ENCODE assay signal across 25 cellular contexts in the genomic region with DNA sequence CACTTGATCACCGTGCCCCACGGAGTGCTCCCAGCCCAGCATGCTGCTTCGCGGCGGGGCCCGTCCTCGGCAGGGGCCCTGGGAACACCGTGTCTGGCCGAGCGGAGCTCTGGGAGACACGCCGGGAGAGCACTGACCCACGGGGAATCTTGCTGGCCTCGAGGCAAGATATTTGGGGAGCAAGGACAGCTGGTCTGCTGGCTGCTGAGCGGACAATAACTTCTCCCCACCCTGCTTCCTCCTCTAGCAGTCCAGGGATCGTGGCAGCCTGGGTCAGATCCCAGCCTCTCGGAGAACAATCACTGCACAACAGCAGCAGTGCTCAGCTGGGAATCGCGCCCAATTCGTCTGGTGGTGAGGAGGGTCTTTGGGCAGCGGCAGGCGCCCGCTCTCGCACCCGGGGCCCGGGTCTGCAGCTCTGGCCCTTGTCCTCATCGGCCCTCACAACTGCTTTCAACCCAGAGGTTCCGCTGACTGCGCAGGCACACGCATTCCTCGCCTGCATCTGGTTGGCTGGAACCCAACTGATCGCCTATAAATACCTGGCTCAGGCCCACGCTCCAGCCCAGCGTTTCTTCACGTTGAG. TPM values are rescaled to one million over a fixed set of nuclear protein-coding genes. Genes with fewer than 3 reads are reported as not detected.
DNase-seq lines count a peak whose midpoint lies in the region; ATAC-seq and TF ChIP-seq lines count a peak whose summit lies in the region.
"Had no signal": no experiment of that assay in that cellular context is flagged by ENCODE, and none has a peak within 500 bp of the region (broad histone marks: within the 10 kb centered on the region; RNA-seq: fewer than 3 reads in every experiment).

No MANE protein-coding gene starts in this region.

- DNase-seq in chondrocyte (ENCODE audit: low spot score) (peak; percentile 72), posterior vena cava (ENCODE audit: low spot score) (peak; percentile 74), immature natural killer cell (no peak)
- no peak for DNase-seq in stimulated activated CD4-positive, alpha-beta T cell treated with anti-CD3 and anti-CD28 coated beads, Interleukin-12 subunit alpha, Interleukin-12 subunit beta, amount 100 ng/mL, for 4 hours
- DNase-seq: activated CD8-positive, alpha-beta memory T cell treated with anti-CD3 and anti-CD28 coated beads, Interleukin-2, amount 50 U/mL, for 48 hours; activated gamma-delta T cell; amniotic stem cell; Caco-2; central memory CD4-positive, alpha-beta T cell; DND-41; effector memory CD4-positive, alpha-beta T cell; esophagus squamous epithelium; Karpas-422; NCI-H1092; NCI-H2029; PC-3; stimulated activated CD4-positive, alpha-beta T cell treated with anti-CD3 and anti-CD28 coated beads, Interleukin-1b, Interleukin-23, amount 100 ng/mL, for 48 hours; stimulated activated naive CD4-positive, alpha-beta T cell; T-helper 2 cell; thyroid gland had no signal

- H3K4me1 Mint-ChIP-seq in chondrocyte (ENCODE audit: low read depth) (peaks cover 14% of the 10 kb centered on the region), immature natural killer cell (no peaks in the 10 kb centered on the region)

- no peak overlapping the region for H3K4me3 Mint-ChIP-seq in chondrocyte (ENCODE audit: unreplicated experiment)
- H3K4me3 Mint-ChIP-seq in immature natural killer cell, result no peak overlapping the region

- no peaks in the 10 kb centered on the region for H3K36me3 Mint-ChIP-seq in chondrocyte (ENCODE audit: low read depth)
- H3K36me3 Mint-ChIP-seq in immature natural killer cell, result no peaks in the 10 kb centered on the region

- H3K27me3 Mint-ChIP-seq in chondrocyte (ENCODE audit: low read depth), result peaks cover 9% of the 10 kb centered on the region
- H3K27me3 Mint-ChIP-seq in immature natural killer cell (ENCODE audit: low read depth in 3 of 3), result peaks cover 0 to 2% (median 2%) of the 10 kb centered on the region in 3 donors

- H3K27ac Mint-ChIP-seq in chondrocyte (ENCODE audit: unreplicated experiment) (no peak overlapping the region), immature natural killer cell (no peak overlapping the region)

- no peaks in the 10 kb centered on the region for H3K36me3 ChIP-seq in HEK293 (ENCODE audit: control insufficient read depth in 2 of 2, insufficient read depth in 1 of 2, low read length in 2 of 2)
- H3K36me3 ChIP-seq: esophagus squamous epithelium, HAP-1, thyroid gland had no signal

- no peak overlapping the region for H3K4me3 ChIP-seq in HEK293 (ENCODE audit: low read depth, low read length)
- H3K4me3 ChIP-seq: esophagus squamous epithelium, HAP-1, thyroid gland had no signal

- intact Hi-C loops in posterior vena cava (cut with DNase I), result loop anchor here in 1 of 2 donors (10.0 kb wide), 1 partner anchor 75 kb away; a partner anchor contains a TSS

- CTCF ChIA-PET in HEK293 (lab: Yijun Ruan, JAX), result interaction anchor here (0.5 to 0.7 kb wide), 2 partner anchors 18 to 22 kb away, joined by 3 read pairs; no protein-coding TSS in a partner anchor

- ATAC-seq in GM21447 (IDR thresholded peaks at IDR 0.05; ENCODE audit: unreplicated experiment), result no peak
- ATAC-seq: PC-3 had no signal

- peaks cover 2% of the 10 kb centered on the region for H3K27me3 ChIP-seq in layer of hippocampus (ENCODE audit: control insufficient read depth, insufficient read depth, low read length)
- H3K27me3 ChIP-seq: esophagus squamous epithelium, thyroid gland had no signal

- POLR2A ChIA-PET in HEK293 (lab: Yijun Ruan, JAX), result no interaction called here

- no peak overlapping the region for H3K27ac ChIP-seq in HEK293 (ENCODE audit: extremely low read depth, low read depth, low read length)
- peak overlapping the region; percentile 30 for H3K27ac ChIP-seq in layer of hippocampus (ENCODE audit: low read depth, low read length)
- H3K27ac ChIP-seq: esophagus squamous epithelium, thyroid gland had no signal

- no peaks in the 10 kb centered on the region for H3K4me1 ChIP-seq in HEK293 (ENCODE audit: control insufficient read depth, insufficient read depth, low read length)
- H3K4me1 ChIP-seq: HAP-1 had no signal

- H3K9me3 Mint-ChIP-seq in chondrocyte (ENCODE audit: low read depth) (no peaks in the 10 kb centered on the region), immature natural killer cell (peaks cover 0 to 2% (median 0%) of the 10 kb centered on the region in 6 donors)

- no peaks in the 10 kb centered on the region for H3K9me3 ChIP-seq in HEK293 (ENCODE audit: control insufficient read depth, insufficient read depth, low read depth, low read length)
- H3K9me3 ChIP-seq: Caco-2, esophagus squamous epithelium, HAP-1, thyroid gland had no signal

- TF ChIP-seq CTCF in HEK293 (tag by site-specific recombination; IDR thresholded peaks at IDR 0.05) (no peak), chondrocyte (IDR thresholded peaks at IDR 0.05) (no peak)

TF ChIP-seq in HEK293, 187 proteins besides CTCF, POLR2A, EP300 and RAD21:
- peak; percentile 38; the same call in 1 of the 2 replicates for TF ChIP-seq ZIC2 (tag by site-specific recombination; IDR thresholded peaks at IDR 0.05)
- TF ChIP-seq ZNF654 (tag by site-specific recombination; IDR thresholded peaks at IDR 0.05; ENCODE audit: low read depth), result no peak
- no peak for TF ChIP-seq ZNF560 (tag by site-specific recombination; IDR thresholded peaks at IDR 0.05; ENCODE audit: borderline replicate concordance)

RNA-seq across cellular contexts. Expression of a gene that starts 43.4 kb away (rescaled TPM):
- total RNA-seq in chondrocyte, result not detected in 3 replicates
- total RNA-seq in posterior vena cava, result not detected
- not detected for polyA plus RNA-seq in immature natural killer cell
- total RNA-seq: Caco-2, esophagus squamous epithelium, osteocyte, PC-3 had no signal

RNA-seq across cellular contexts. Expression of a gene that starts 58.6 kb away (rescaled TPM):
- total RNA-seq in chondrocyte (0.74 to 1.2 TPM in 2 of 3 replicates, not detected in the other), posterior vena cava (1 to 10 TPM in 1 of 2 donors, under 1 TPM in 1; 0.62 to 1.8 TPM)
- 1 to 10 TPM in 2 of 3 donors, under 1 TPM in 1; 0.08 to 6.8 (median 1.2) TPM for polyA plus RNA-seq in immature natural killer cell

Comparison
In these comparisons a context has a peak if more than half of its experiments do, and no peak if none do; other contexts are left out.
1. DNase-seq: peak in chondrocyte (single experiment) and posterior vena cava (single experiment); none in stimulated activated CD4-positive, alpha-beta T cell treated with anti-CD3 and anti-CD28 coated beads, Interleukin-12 subunit alpha, Interleukin-12 subunit beta, amount 100 ng/mL, for 4 hours (single experiment) and immature natural killer cell (0 of 3).